12 cellular contexts compared by ENCODE assay signal in the genomic region with DNA sequence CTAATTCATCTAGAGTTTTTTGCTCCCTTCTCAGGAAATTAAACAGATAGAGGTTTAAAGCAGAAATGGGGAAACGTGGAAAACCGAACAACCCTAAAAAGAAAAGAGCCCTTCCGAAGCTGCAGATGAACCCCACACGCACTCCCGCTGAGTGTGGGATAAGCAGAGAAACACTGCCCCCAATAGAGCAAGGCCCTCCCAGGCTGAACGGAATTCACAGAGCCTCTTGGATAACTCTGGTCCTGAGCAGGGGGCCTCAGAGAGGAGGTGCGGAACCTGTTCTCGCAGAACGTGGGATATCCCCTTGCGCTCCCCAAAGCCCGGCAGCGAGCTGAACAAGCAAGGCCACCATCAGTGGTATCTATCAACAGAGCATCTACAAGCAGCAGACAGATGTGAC. TPM values are rescaled to one million over a fixed set of nuclear protein-coding genes. Genes with fewer than 3 reads are reported as not detected.
A peak's percentile ranks its signal among the peaks of the same experiment; 100 is the strongest.
DNase-seq lines count a peak whose midpoint lies in the region; ATAC-seq and TF ChIP-seq lines count a peak whose summit lies in the region.
"Had no signal": no experiment of that assay in that cellular context is flagged by ENCODE, and none has a peak within 500 bp of the region (broad histone marks: within the 10 kb centered on the region; RNA-seq: fewer than 3 reads in every experiment).

No MANE protein-coding gene starts in this region.

- no peaks in the 10 kb centered on the region for H3K9me3 ChIP-seq in gastroesophageal sphincter
- H3K9me3 ChIP-seq in lower lobe of right lung: no peaks in the 10 kb centered on the region

- DNase-seq in NCI-H524 (lab: John Stamatoyannopoulos, UW) (peak; percentile 23 to 71), NCI-H524 treated with DMSO at 0.1 percent for 48 hours (lab: John Stamatoyannopoulos, UW) (no peak), T-cell (no peak), osteocyte (ENCODE audit: extremely low spot score, unreplicated experiment) (no peak), NCI-H446 (lab: John Stamatoyannopoulos, UW) (no peak), lower lobe of right lung (no peak)
- DNase-seq in stimulated activated CD4-positive, alpha-beta T cell treated with anti-CD3 and anti-CD28 coated beads, Interleukin-2, amount 100 ng/mL, for 48 hours: no peak
- DNase-seq: NCI-H1105, T-helper 2 cell had no signal

- H3K9me3 Mint-ChIP-seq in T-cell (no peaks in the 10 kb centered on the region), osteocyte (ENCODE audit: unreplicated experiment) (no peaks in the 10 kb centered on the region)
- H3K9me3 Mint-ChIP-seq: activated T-helper 2 cell treated with anti-CD3 and anti-CD28 coated beads, Interferon-gamma antibody, Interleukin-2, Interleukin-4, amounts not matched to agents 10 μg/mL and 5 μg/mL and 100 μg/mL, durations not matched to agents 14 hours and 24 hours and 36 hours had no signal

- 66 to 75% methylated on average over 8 to 12 of the region's 12 CpGs for WGBS in gastroesophageal sphincter (ENCODE audit: low coverage in 1 of 2), 2 donors

- H3K4me1 ChIP-seq in gastroesophageal sphincter (peaks cover 0 to 90% (median 25%) of the 10 kb centered on the region in 3 donors), lower lobe of right lung (peaks cover 55% of the 10 kb centered on the region)

- H3K27me3 Mint-ChIP-seq in T-cell: no peaks in the 10 kb centered on the region
- no peaks in the 10 kb centered on the region for H3K27me3 Mint-ChIP-seq in osteocyte (ENCODE audit: unreplicated experiment)

- ATAC-seq in T-cell (replicated peaks in 1 of 4) (no peak), gastroesophageal sphincter (peak; percentile 57), lower lobe of right lung (no peak)
- ATAC-seq: Panc1 had no signal

- H3K4me3 Mint-ChIP-seq in T-cell (no peak overlapping the region), osteocyte (ENCODE audit: unreplicated experiment) (no peak overlapping the region)

- H3K27ac Mint-ChIP-seq in T-cell: peak overlapping the region; percentile 17 to 19
- H3K27ac Mint-ChIP-seq in osteocyte (ENCODE audit: unreplicated experiment): no peak overlapping the region
- H3K27ac Mint-ChIP-seq: activated T-helper 2 cell treated with anti-CD3 and anti-CD28 coated beads, Interferon-gamma antibody, Interleukin-2, Interleukin-4, amounts not matched to agents 10 μg/mL and 5 μg/mL and 100 μg/mL, durations not matched to agents 14 hours and 24 hours and 36 hours had no signal

- TF ChIP-seq EP300 in gastroesophageal sphincter (IDR thresholded peaks at IDR 0.05): no peak

- H3K36me3 ChIP-seq in gastroesophageal sphincter (peaks cover 0 to 7% of the 10 kb centered on the region in 2 donors), lower lobe of right lung (peaks cover 9% of the 10 kb centered on the region)

- no peak for TF ChIP-seq POLR2A in gastroesophageal sphincter (IDR thresholded peaks at IDR 0.05)

- H3K4me1 Mint-ChIP-seq in T-cell (peaks cover 87 to 90% (median 88%) of the 10 kb centered on the region in 3 donors), osteocyte (ENCODE audit: unreplicated experiment) (peaks cover 4% of the 10 kb centered on the region)

- TF ChIP-seq CTCF in gastroesophageal sphincter (IDR thresholded peaks at IDR 0.05): peak in 2 of 4 experiments; percentile 10 to 52
- peak; percentile 17 for TF ChIP-seq CTCF in osteocyte (IDR thresholded peaks at IDR 0.05)
- no peak for TF ChIP-seq CTCF in lower lobe of right lung (IDR thresholded peaks at IDR 0.05)

- peak overlapping the region in 1 of 4 donors; percentile 19 for H3K27ac ChIP-seq in gastroesophageal sphincter
- no peak overlapping the region for H3K27ac ChIP-seq in lower lobe of right lung

- POLR2A ChIA-PET in T-cell (lab: Charles Lee): interaction anchor here in 1 of 2 donors (0.5 kb wide), 1 partner anchor 393 kb away, joined by 8 read pairs; no protein-coding TSS in a partner anchor

- H3K27me3 ChIP-seq in gastroesophageal sphincter (no peaks in the 10 kb centered on the region), lower lobe of right lung (ENCODE audit: low read depth) (no peaks in the 10 kb centered on the region)

- H3K36me3 Mint-ChIP-seq in T-cell: peaks cover 13% of the 10 kb centered on the region
- peaks cover 9% of the 10 kb centered on the region for H3K36me3 Mint-ChIP-seq in osteocyte (ENCODE audit: unreplicated experiment)

- no peak overlapping the region for H3K4me3 ChIP-seq in gastroesophageal sphincter
- H3K4me3 ChIP-seq in lower lobe of right lung: no peak overlapping the region

- intact Hi-C loops in lower lobe of right lung (cut with DNase I): no loop called here

- CTCF ChIA-PET in T-cell (lab: Charles Lee): interaction anchor here in 1 of 2 donors (0.7 kb wide), 1 partner anchor 312 kb away, joined by 3 read pairs; no protein-coding TSS in a partner anchor

RNA-seq across cellular contexts. Expression of a gene that starts 44.9 kb away (rescaled TPM):
- 10 to 100 TPM; 51.5 to 84.5 (median 69.2) TPM for total RNA-seq in T-cell
- 10 to 100 TPM; 40.8 to 46.7 (median 45.5) TPM for total RNA-seq in gastroesophageal sphincter
- 56.4 and 68.1 TPM in 2 replicates for total RNA-seq in osteocyte
- 44.0 TPM for total RNA-seq in lower lobe of right lung

Comparison
In these comparisons a context has a peak if more than half of its experiments do, and no peak if none do; other contexts are left out.
1. DNase-seq: peak in NCI-H524 (2 of 2); none in NCI-H524 treated with DMSO at 0.1 percent for 48 hours (single experiment), T-cell (0 of 34), osteocyte (single experiment), stimulated activated CD4-positive, alpha-beta T cell treated with anti-CD3 and anti-CD28 coated beads, Interleukin-2, amount 100 ng/mL, for 48 hours (0 of 2), NCI-H446 (0 of 2) and lower lobe of right lung (single experiment).